In the genomic region with DNA sequence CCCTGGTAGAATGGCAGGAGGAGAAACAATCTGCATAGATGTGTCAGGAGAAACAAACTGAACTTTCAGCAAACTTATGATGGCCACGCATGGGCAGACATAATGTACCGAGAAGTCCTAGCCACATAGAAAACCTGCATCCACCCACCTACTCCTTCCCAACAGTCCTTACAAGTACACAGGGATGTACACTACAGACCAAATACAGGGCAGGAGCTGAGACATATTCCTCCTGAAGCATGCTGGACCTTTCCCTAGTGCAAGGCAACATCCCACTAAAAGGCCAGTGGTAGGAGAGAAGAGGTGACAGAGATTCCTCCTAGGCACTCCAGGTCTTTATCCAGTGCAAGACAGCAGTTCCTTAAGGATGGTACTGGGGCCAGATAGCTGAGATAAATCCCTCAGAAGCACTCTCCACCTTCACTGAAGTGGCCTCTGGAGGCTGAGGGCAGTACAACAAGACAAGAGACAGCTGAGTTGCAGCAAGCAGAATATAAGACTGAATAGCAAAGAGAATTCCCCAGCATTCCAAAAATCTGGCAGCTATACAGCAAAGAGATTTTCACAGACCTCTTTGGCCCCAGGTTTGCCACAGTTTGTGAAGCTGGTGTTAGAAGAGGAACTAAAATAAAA, we compare ENCODE assay signal across 8 cellular contexts. TPM values are rescaled to one million over a fixed set of nuclear protein-coding genes. Genes with fewer than 3 reads are reported as not detected.
DNase-seq lines count a peak whose midpoint lies in the region; ATAC-seq and TF ChIP-seq lines count a peak whose summit lies in the region.

No MANE protein-coding gene starts in this region.

- intact Hi-C loops in left cardiac atrium (cut with DNase I) = no loop called here

- TF ChIP-seq CTCF in omental fat pad (IDR thresholded peaks at IDR 0.05) = no peak

- ATAC-seq in SK-N-SH treated with all-trans-retinoic acid at 6 μM for 48 hours = peak; percentile 99
- ATAC-seq in left cardiac atrium = peak; percentile 51 to 54
- ATAC-seq in HG03442 (IDR thresholded peaks at IDR 0.05; ENCODE audit: unreplicated experiment) = no peak
- ATAC-seq in HG03025 (IDR thresholded peaks at IDR 0.05; ENCODE audit: low FRiP score, unreplicated experiment) = no peak
- ATAC-seq in omental fat pad (ENCODE audit: low FRiP score) = no peak

- DNase-seq in ACHN (peak; percentile 48), HCEC 1CT (peak; percentile 61), left cardiac atrium (no peak), omental fat pad (ENCODE audit: low spot score) (no peak)
- no peak for DNase-seq in effector CD8-positive, alpha-beta T cell (lab: John Stamatoyannopoulos, UW)

- in situ Hi-C loops in ACHN (cut with HindIII; ENCODE audit: low pct_ligation_motif_present, low pct_unique_long_range_greater_than_20kb, low sequenced_read_pairs) = no loop called here

TF ChIP-seq in SK-N-SH treated with all-trans-retinoic acid at 6 μM for 48 hours, 23 proteins besides CTCF, POLR2A, EP300 and RAD21:
- TF ChIP-seq OSR1 (CRISPR knock-in tag; IDR thresholded peaks at IDR 0.05) = no peak
- no peak for TF ChIP-seq ESRRG (CRISPR knock-in tag; IDR thresholded peaks at IDR 0.05)
- TF ChIP-seq TOX (CRISPR knock-in tag; IDR thresholded peaks at IDR 0.05; ENCODE audit: borderline replicate concordance) = no peak
- no peak for TF ChIP-seq POU6F1 (CRISPR knock-in tag; IDR thresholded peaks at IDR 0.05; ENCODE audit: borderline replicate concordance, low read depth)
- no peak for TF ChIP-seq RARB (CRISPR knock-in tag; IDR thresholded peaks at IDR 0.05)
- no peak for TF ChIP-seq CREB5 (CRISPR knock-in tag; IDR thresholded peaks at IDR 0.05; ENCODE audit: low read depth)
- no peak for TF ChIP-seq GLIS3 (CRISPR knock-in tag; IDR thresholded peaks at IDR 0.05)
- TF ChIP-seq ZFP30 (CRISPR knock-in tag; IDR thresholded peaks at IDR 0.05) = no peak
- no peak for TF ChIP-seq ZNF8 (CRISPR knock-in tag; IDR thresholded peaks at IDR 0.05)
- no peak for TF ChIP-seq SNAI2 (CRISPR knock-in tag; IDR thresholded peaks at IDR 0.05)
- TF ChIP-seq TCF4 (CRISPR knock-in tag; IDR thresholded peaks at IDR 0.05; ENCODE audit: borderline replicate concordance) = no peak
- no peak for TF ChIP-seq ISL1 (CRISPR knock-in tag; IDR thresholded peaks at IDR 0.05)
- TF ChIP-seq PPARA (CRISPR knock-in tag; IDR thresholded peaks at IDR 0.05; ENCODE audit: borderline replicate concordance) = no peak
- no peak for TF ChIP-seq CSDC2 (CRISPR knock-in tag; IDR thresholded peaks at IDR 0.05)
- no peak for TF ChIP-seq ARNTL (CRISPR knock-in tag; IDR thresholded peaks at IDR 0.05; ENCODE audit: borderline replicate concordance, low read depth)

RNA-seq across cellular contexts. Expression of gene VWA8, which starts 18.3 kb away (rescaled TPM):
- total RNA-seq in left cardiac atrium = 10 to 100 TPM; 28.2 to 29.9 TPM
- 10 to 100 TPM; 12.4 to 24.7 (median 18.3) TPM for total RNA-seq in omental fat pad

Comparison
In these comparisons a context has a peak if more than half of its experiments do, and no peak if none do; other contexts are left out.
1. DNase-seq: peak in ACHN (single experiment) and HCEC 1CT (single experiment); none in left cardiac atrium (single experiment), effector CD8-positive, alpha-beta T cell (single experiment) and omental fat pad (single experiment).
2. ATAC-seq: peak in SK-N-SH treated with all-trans-retinoic acid at 6 μM for 48 hours (single experiment) and left cardiac atrium (2 of 2); none in HG03442 (single experiment), HG03025 (single experiment) and omental fat pad (single experiment).